8 cellular contexts compared by ENCODE assay signal in the genomic region with DNA sequence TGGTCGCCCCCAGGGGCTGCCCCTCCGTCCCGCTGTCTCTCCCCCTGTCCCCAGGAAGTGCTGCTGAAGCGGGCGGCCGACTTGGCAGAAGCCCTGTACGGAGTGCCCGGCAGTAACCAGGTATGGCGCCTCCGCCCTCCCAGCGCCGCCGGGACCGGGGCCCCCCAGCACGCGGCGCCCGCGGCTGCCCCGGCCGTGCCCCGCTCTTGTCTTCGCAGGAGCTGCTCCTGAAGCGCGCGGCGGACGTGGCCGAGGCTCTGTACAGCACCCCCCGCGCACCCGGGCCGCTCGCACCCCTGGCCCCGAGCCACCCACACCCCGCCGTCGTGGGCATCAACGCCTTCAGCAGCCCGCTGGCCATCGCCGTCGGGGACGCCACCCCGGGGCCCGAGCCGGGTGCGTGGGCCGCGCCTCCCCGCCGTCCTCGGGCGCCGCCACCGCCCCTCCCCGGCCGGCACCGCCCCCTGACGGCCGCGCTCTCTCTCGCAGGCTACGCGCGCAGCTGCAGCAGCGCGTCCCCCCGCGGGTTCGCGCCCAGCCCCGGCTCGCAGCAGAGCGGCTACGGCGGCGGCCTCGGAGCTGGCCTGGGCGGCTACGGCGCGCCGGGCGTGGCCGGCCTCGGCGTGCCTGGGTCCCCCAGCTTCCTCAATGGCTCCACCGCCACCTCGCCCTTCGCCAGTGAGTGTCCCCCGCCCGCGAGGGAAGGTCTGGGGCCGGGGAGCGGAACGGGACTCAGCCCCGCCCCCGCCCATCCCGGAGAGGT. TPM values are rescaled to one million over a fixed set of nuclear protein-coding genes. Genes with fewer than 3 reads are reported as not detected.
DNase-seq lines count a peak whose midpoint lies in the region; ATAC-seq, FAIRE-seq and TF ChIP-seq lines count a peak whose summit lies in the region.

No MANE protein-coding gene starts in this region.

- POLR2A ChIA-PET in PC-9 (lab: Charles Lee; ENCODE audit: unreplicated experiment): no interaction called here

- DNase-seq in PC-9 (peak in 1 of 2 experiments; percentile 29), keratinocyte (ENCODE audit: low read depth, low spot score) (no peak), HCEC 1CT (no peak), NCI-H510A treated with DMSO at 0.1 percent for 48 hours (lab: John Stamatoyannopoulos, UW) (no peak)
- peak; percentile 22 for DNase-seq in activated naive CD8-positive, alpha-beta T cell treated with anti-CD3 and anti-CD28 coated beads, Interleukin-2, amount 50 U/mL, for 16 hours (ENCODE audit: low read depth, low spot score)
- DNase-seq in stimulated activated effector memory CD8-positive, alpha-beta T cell treated with anti-CD3 and anti-CD28 coated beads, Interleukin-12 subunit alpha, Interleukin-12 subunit beta, amount 100 ng/mL, for 72 hours (ENCODE audit: low spot score in 2 of 2): peak in 1 of 2 donors; percentile 65

- H3K27me3 ChIP-seq in PC-9 (ENCODE audit: insufficient read depth, low read depth) (peaks cover 43% of the 10 kb centered on the region), keratinocyte (ENCODE audit: control insufficient read depth, extremely low read depth, insufficient read depth, low read length) (peaks cover 84% of the 10 kb centered on the region)

- H3K9me2 ChIP-seq in PC-9 (ENCODE audit: insufficient read depth): no peaks in the 10 kb centered on the region

- H3K4me3 ChIP-seq in PC-9 (peak overlapping the region; percentile 51; the same call in 1 of the 2 replicates), keratinocyte (ENCODE audit: control insufficient read depth in 2 of 3, extremely low read depth in 1 of 3, insufficient read depth in 2 of 3, low read depth in 1 of 3, low read length in 3 of 3) (peak overlapping the region in 2 of 3 experiments; percentile 18 to 49)

- no peak overlapping the region for H3K27ac ChIP-seq in PC-9
- H3K27ac ChIP-seq in keratinocyte (ENCODE audit: control insufficient read depth, insufficient read depth, low read length): no peak overlapping the region

- no peak for FAIRE-seq in keratinocyte (lab: Jason Lieb, UNC)

- no peaks in the 10 kb centered on the region for H3K9me1 ChIP-seq in keratinocyte (ENCODE audit: control insufficient read depth, extremely low read depth, insufficient read depth, low read length)

- no peak overlapping the region for H3K9ac ChIP-seq in keratinocyte (ENCODE audit: control insufficient read depth, extremely low read depth, insufficient read depth, low read length)

- H3K36me3 Mint-ChIP-seq in stimulated activated effector memory CD8-positive, alpha-beta T cell treated with anti-CD3 and anti-CD28 coated beads, Interleukin-12 subunit alpha, Interleukin-12 subunit beta, amount 100 ng/mL, for 72 hours: no peaks in the 10 kb centered on the region

- H2AFZ ChIP-seq in PC-9 (0 out of 2 replicates have a peak overlapping the region, but pooled peaks have one; percentile 73), keratinocyte (ENCODE audit: control insufficient read depth, low read length) (peak overlapping the region; percentile 5)

- no peaks in the 10 kb centered on the region for H3K9me3 Mint-ChIP-seq in stimulated activated effector memory CD8-positive, alpha-beta T cell treated with anti-CD3 and anti-CD28 coated beads, Interleukin-12 subunit alpha, Interleukin-12 subunit beta, amount 100 ng/mL, for 72 hours

- H3K36me3 ChIP-seq in PC-9 (ENCODE audit: low read depth): no peaks in the 10 kb centered on the region
- no peaks in the 10 kb centered on the region for H3K36me3 ChIP-seq in keratinocyte (ENCODE audit: control insufficient read depth in 2 of 2, extremely low read depth in 1 of 2, insufficient read depth in 2 of 2, low read length in 2 of 2)

- intact Hi-C loops in PC-9 (cut with micrococcal nuclease; ENCODE audit: unreplicated experiment): loop anchor here (10.0 kb wide), 1 partner anchor 563 kb away; no protein-coding TSS in a partner anchor

- peaks cover 51% of the 10 kb centered on the region for H3K4me1 Mint-ChIP-seq in stimulated activated effector memory CD8-positive, alpha-beta T cell treated with anti-CD3 and anti-CD28 coated beads, Interleukin-12 subunit alpha, Interleukin-12 subunit beta, amount 100 ng/mL, for 72 hours

- TF ChIP-seq CTCF in PC-9 (conservative IDR thresholded peaks at IDR 0.05) (no peak), keratinocyte (optimal IDR thresholded peaks at IDR 0.05 in 1 of 3, IDR thresholded peaks at IDR 0.05 in 1 of 3, conservative IDR thresholded peaks at IDR 0.05 in 1 of 3; ENCODE audit: extremely low read depth in 1 of 3, insufficient read depth in 2 of 3, low read length in 3 of 3) (peak in 1 of 3 experiments; percentile 31)

- H3K9me3 ChIP-seq in PC-9 (ENCODE audit: insufficient read depth, low read depth): no peaks in the 10 kb centered on the region
- no peaks in the 10 kb centered on the region for H3K9me3 ChIP-seq in keratinocyte (ENCODE audit: control insufficient read depth, low read depth, low read length)

- peaks cover 7% of the 10 kb centered on the region for H3K4me1 ChIP-seq in PC-9 (replicated peaks; ENCODE audit: insufficient read depth)
- no peaks in the 10 kb centered on the region for H3K4me1 ChIP-seq in keratinocyte (ENCODE audit: control insufficient read depth, extremely low read depth, insufficient read depth, low read length)

- dilution Hi-C loops in keratinocyte (cut with MboI; ENCODE audit: extremely low pct_ligation_motif_present, low sequenced_read_pairs): no loop called here

- peaks cover 7% of the 10 kb centered on the region; the same call in 1 of the 2 replicates for H3F3A ChIP-seq in PC-9 (ENCODE audit: insufficient read depth, low read depth)

- ATAC-seq in GM18498 (IDR thresholded peaks at IDR 0.05; ENCODE audit: unreplicated experiment) (peak; percentile 51), HG03342 (IDR thresholded peaks at IDR 0.05; ENCODE audit: unreplicated experiment) (no peak)
- ATAC-seq in stimulated activated effector memory CD8-positive, alpha-beta T cell treated with anti-CD3 and anti-CD28 coated beads, Interleukin-12 subunit alpha, Interleukin-12 subunit beta, amount 100 ng/mL, for 72 hours: peak; percentile 67

- CTCF ChIA-PET in PC-9 (lab: Charles Lee): interaction anchor here (0.8 kb wide), 1 partner anchor 245 kb away, joined by 6 read pairs; no protein-coding TSS in a partner anchor

- peak overlapping the region; percentile 77 for H3K4me3 Mint-ChIP-seq in stimulated activated effector memory CD8-positive, alpha-beta T cell treated with anti-CD3 and anti-CD28 coated beads, Interleukin-12 subunit alpha, Interleukin-12 subunit beta, amount 100 ng/mL, for 72 hours

- H4K20me1 ChIP-seq in PC-9 (ENCODE audit: insufficient read depth) (no peaks in the 10 kb centered on the region), keratinocyte (ENCODE audit: control insufficient read depth, extremely low read depth, insufficient read depth, low read length) (no peaks in the 10 kb centered on the region)

- BruUV-seq in PC-9 (replicated peaks; lab: Mats Ljungman, UMichigan): no TSS peak

- no peaks in the 10 kb centered on the region for H3K79me2 ChIP-seq in PC-9 (ENCODE audit: low read depth)
- no peaks in the 10 kb centered on the region for H3K79me2 ChIP-seq in keratinocyte (ENCODE audit: control insufficient read depth, insufficient read depth, low read length)

- no peak overlapping the region for H3K27ac Mint-ChIP-seq in stimulated activated effector memory CD8-positive, alpha-beta T cell treated with anti-CD3 and anti-CD28 coated beads, Interleukin-12 subunit alpha, Interleukin-12 subunit beta, amount 100 ng/mL, for 72 hours

- H3K4me2 ChIP-seq in PC-9: peak overlapping the region; percentile 83
- H3K4me2 ChIP-seq in keratinocyte (ENCODE audit: control insufficient read depth, extremely low read depth, insufficient read depth, low read depth, low read length): peak overlapping the region; percentile 69

RNA-seq across cellular contexts. Expression of gene CPXM1, which starts 48.4 kb away (rescaled TPM):
- total RNA-seq in PC-9 (2021): not detected in 2 replicates
- polyA plus RNA-seq in keratinocyte: not detected in 3 replicates
- not detected for polyA plus RNA-seq in keratinocyte (2011; ENCODE audit: low read depth)
- not detected in 2 replicates for polyA plus RNA-seq in keratinocyte (2011; cell fraction: cytosol; rRNA removed)
- polyA plus RNA-seq in keratinocyte (2011; cell fraction: nucleus; rRNA removed): not detected in 2 replicates
- polyA plus RNA-seq in keratinocyte (2012; ENCODE audit: low replicate concordance): not detected in 2 replicates
- not detected in 3 replicates for polyA minus RNA-seq in keratinocyte
- not detected for polyA minus RNA-seq in keratinocyte (2011; cell fraction: cytosol; rRNA and poly(A)+ RNA removed)
- polyA minus RNA-seq in keratinocyte (2011; cell fraction: nucleus; rRNA and poly(A)+ RNA removed): not detected in 2 replicates

RNA-seq across cellular contexts. Expression of gene EBF4, which starts 59.5 kb away (rescaled TPM):
- total RNA-seq in PC-9 (2021): 4.9 and 5.1 TPM in 2 replicates
- polyA plus RNA-seq in keratinocyte: 0.12 to 0.17 TPM in 2 of 3 replicates, not detected in the other
- polyA plus RNA-seq in keratinocyte (2011; ENCODE audit: low read depth): not detected
- not detected in 2 replicates for polyA plus RNA-seq in keratinocyte (2011; cell fraction: cytosol; rRNA removed)
- 0.25 TPM in 1 of 2 replicates, not detected in the other for polyA plus RNA-seq in keratinocyte (2011; cell fraction: nucleus; rRNA removed)
- 0.10 TPM in 1 of 2 replicates, not detected in the other for polyA plus RNA-seq in keratinocyte (2012; ENCODE audit: low replicate concordance)
- 0.89 TPM in 1 of 3 replicates, not detected in the others for polyA minus RNA-seq in keratinocyte
- polyA minus RNA-seq in keratinocyte (2011; cell fraction: cytosol; rRNA and poly(A)+ RNA removed): not detected
- not detected in 2 replicates for polyA minus RNA-seq in keratinocyte (2011; cell fraction: nucleus; rRNA and poly(A)+ RNA removed)
